In genomic region chr11:101436511-101437142, GRCh38 we compare ENCODE assay signal across 8 cellular contexts.
DNase-seq lines count a peak whose midpoint lies in the region; ATAC-seq and TF ChIP-seq lines count a peak whose summit lies in the region.

No MANE protein-coding gene starts in this region.

- no peaks in the 10 kb centered on the region for H3K36me3 Mint-ChIP-seq in activated naive CD8-positive, alpha-beta T cell treated with anti-CD3 and anti-CD28 coated beads, Interleukin-2, amount 50 U/mL, for 24 hours (ENCODE audit: low read depth)
- H3K36me3 Mint-ChIP-seq in activated naive CD8-positive, alpha-beta T cell treated with anti-CD3 and anti-CD28 coated beads for 36 hours, result no peaks in the 10 kb centered on the region

- intact Hi-C loops in uterus (cut with DNase I; ENCODE audit: low total_unique reads), result no loop called here

- no peaks in the 10 kb centered on the region for H3K36me3 ChIP-seq in uterus

- TF ChIP-seq POLR2A in uterus (IDR thresholded peaks at IDR 0.05), result no peak

- TF ChIP-seq CTCF in LNCAP (IDR thresholded peaks at IDR 0.05) (peak; percentile 79), VCaP (conservative IDR thresholded peaks at IDR 0.05) (peak; percentile 92), uterus (IDR thresholded peaks at IDR 0.05) (peak; percentile 65 to 83 (median 78))

- no peak overlapping the region for H3K4me3 ChIP-seq in uterus

- peak; percentile 3 for DNase-seq in activated naive CD8-positive, alpha-beta T cell treated with anti-CD3 and anti-CD28 coated beads, Interleukin-2, amount 50 U/mL, for 24 hours
- no peak for DNase-seq in activated naive CD8-positive, alpha-beta T cell treated with anti-CD3 and anti-CD28 coated beads for 36 hours
- DNase-seq in iPS-NIHi11 (ENCODE audit: low spot score) (peak; percentile 67), uterus (peak; percentile 47 to 77)
- no peak for DNase-seq in activated CD4-positive, alpha-beta T cell treated with anti-CD3 and anti-CD28 coated beads for 4 hours

- H3K4me1 Mint-ChIP-seq in activated naive CD8-positive, alpha-beta T cell treated with anti-CD3 and anti-CD28 coated beads, Interleukin-2, amount 50 U/mL, for 24 hours, result no peaks in the 10 kb centered on the region
- H3K4me1 Mint-ChIP-seq in activated naive CD8-positive, alpha-beta T cell treated with anti-CD3 and anti-CD28 coated beads for 36 hours, result no peaks in the 10 kb centered on the region

- no peaks in the 10 kb centered on the region for H3K9me3 Mint-ChIP-seq in activated naive CD8-positive, alpha-beta T cell treated with anti-CD3 and anti-CD28 coated beads, Interleukin-2, amount 50 U/mL, for 24 hours
- peaks cover 8% of the 10 kb centered on the region for H3K9me3 Mint-ChIP-seq in activated naive CD8-positive, alpha-beta T cell treated with anti-CD3 and anti-CD28 coated beads for 36 hours

- no peaks in the 10 kb centered on the region for H3K27me3 Mint-ChIP-seq in activated naive CD8-positive, alpha-beta T cell treated with anti-CD3 and anti-CD28 coated beads, Interleukin-2, amount 50 U/mL, for 24 hours
- no peaks in the 10 kb centered on the region for H3K27me3 Mint-ChIP-seq in activated naive CD8-positive, alpha-beta T cell treated with anti-CD3 and anti-CD28 coated beads for 36 hours

- H3K27ac Mint-ChIP-seq in activated naive CD8-positive, alpha-beta T cell treated with anti-CD3 and anti-CD28 coated beads, Interleukin-2, amount 50 U/mL, for 24 hours, result no peak overlapping the region
- H3K27ac Mint-ChIP-seq in activated naive CD8-positive, alpha-beta T cell treated with anti-CD3 and anti-CD28 coated beads for 36 hours, result no peak overlapping the region

- no peak overlapping the region for H3K4me3 Mint-ChIP-seq in activated naive CD8-positive, alpha-beta T cell treated with anti-CD3 and anti-CD28 coated beads, Interleukin-2, amount 50 U/mL, for 24 hours
- H3K4me3 Mint-ChIP-seq in activated naive CD8-positive, alpha-beta T cell treated with anti-CD3 and anti-CD28 coated beads for 36 hours, result no peak overlapping the region

- no peaks in the 10 kb centered on the region for H3K9me3 ChIP-seq in uterus

- H3K27me3 ChIP-seq in uterus, result no peaks in the 10 kb centered on the region

- ATAC-seq in activated naive CD8-positive, alpha-beta T cell treated with anti-CD3 and anti-CD28 coated beads, Interleukin-2, amount 50 U/mL, for 24 hours, result no peak
- ATAC-seq in GM19467 (IDR thresholded peaks at IDR 0.05; ENCODE audit: unreplicated experiment), result no peak

- H3K27ac ChIP-seq in VCaP, result no peak overlapping the region
- peak overlapping the region in 1 of 2 donors; percentile 65 for H3K27ac ChIP-seq in uterus

- H3K4me1 ChIP-seq in uterus, result no peaks in the 10 kb centered on the region

Comparison
In these comparisons a context has a peak if more than half of its experiments do, and no peak if none do; other contexts are left out.
1. DNase-seq: peak in activated naive CD8-positive, alpha-beta T cell treated with anti-CD3 and anti-CD28 coated beads, Interleukin-2, amount 50 U/mL, for 24 hours (single experiment), iPS-NIHi11 (single experiment) and uterus (2 of 2); none in activated naive CD8-positive, alpha-beta T cell treated with anti-CD3 and anti-CD28 coated beads for 36 hours (single experiment) and activated CD4-positive, alpha-beta T cell treated with anti-CD3 and anti-CD28 coated beads for 4 hours (0 of 2).
2. Peak in every context shown above with its lines, with median percentiles within 50 percentile points of each other: CTCF ChIP-seq.